Comparison of ENCODE assay signal across 8 cellular contexts in genomic region chr2:191114403-191114886, GRCh38. TPM values are rescaled to one million over a fixed set of nuclear protein-coding genes. Genes with fewer than 3 reads are reported as not detected.
A peak's percentile ranks its signal among the peaks of the same experiment; 100 is the strongest.
DNase-seq lines count a peak whose midpoint lies in the region; ATAC-seq and TF ChIP-seq lines count a peak whose summit lies in the region.

No MANE protein-coding gene starts in this region.

- no peak overlapping the region for H2AFZ ChIP-seq in GM23248
- H2AFZ ChIP-seq in GM23338 = no peak overlapping the region

- H3K9me2 ChIP-seq in GM23248 (ENCODE audit: insufficient read depth) (no peaks in the 10 kb centered on the region), GM23338 (ENCODE audit: insufficient read depth) (no peaks in the 10 kb centered on the region)

- WGBS in GM23248 (ENCODE audit: low coverage in 1 of 2, low lambda C conversion rate in 2 of 2, missing lambda C conversion rate in 2 of 2), 2 experiments = 38 to 44% methylated on average over 6 of the region's 6 CpGs
- 45 to 66% (median 55%) methylated on average over 6 of the region's 6 CpGs for WGBS in stomach, 5 donors

- no peak for TF ChIP-seq POLR2A in stomach (IDR thresholded peaks at IDR 0.05)

- H3K27me3 ChIP-seq in GM23248 (replicated peaks; ENCODE audit: insufficient read depth) = no peaks in the 10 kb centered on the region
- no peaks in the 10 kb centered on the region for H3K27me3 ChIP-seq in GM23338 (ENCODE audit: insufficient read depth)
- no peaks in the 10 kb centered on the region for H3K27me3 ChIP-seq in stomach

- H3K4me3 ChIP-seq in GM23248 (no peak overlapping the region), coronary artery (no peak overlapping the region), GM23338 (no peak overlapping the region), stomach (no peak overlapping the region)

- H3K4me2 ChIP-seq in GM23248 (ENCODE audit: unreplicated experiment) = peak overlapping the region; percentile 21
- no peak overlapping the region for H3K4me2 ChIP-seq in GM23338

- H3K4me1 Mint-ChIP-seq in GM23338 = no peaks in the 10 kb centered on the region

- H3K36me3 ChIP-seq in GM23248 (ENCODE audit: low read depth) (no peaks in the 10 kb centered on the region), GM23338 (ENCODE audit: insufficient read depth) (no peaks in the 10 kb centered on the region), stomach (no peaks in the 10 kb centered on the region)

- no peak for TF ChIP-seq EP300 in stomach (IDR thresholded peaks at IDR 0.05)

- H3K4me3 Mint-ChIP-seq in GM23338 = no peak overlapping the region

- no peak overlapping the region for H3K9ac ChIP-seq in GM23248

- H3K36me3 Mint-ChIP-seq in GM23338 (ENCODE audit: low read depth) = no peaks in the 10 kb centered on the region

- no peaks in the 10 kb centered on the region for H3K27me3 Mint-ChIP-seq in GM23338 (ENCODE audit: insufficient read depth, low read depth, poor library complexity)

- H3K9me3 Mint-ChIP-seq in GM23338 = no peaks in the 10 kb centered on the region

- no peaks in the 10 kb centered on the region for H3K9me3 ChIP-seq in GM23248 (ENCODE audit: low read depth)
- no peaks in the 10 kb centered on the region for H3K9me3 ChIP-seq in stomach

- H3K27ac ChIP-seq in GM23248 (no peak overlapping the region), coronary artery (no peak overlapping the region), GM23338 (ENCODE audit: low read depth) (no peak overlapping the region), stomach (no peak overlapping the region)

- DNase-seq in GM23248 = peak; percentile 45
- peak; percentile 84 for DNase-seq in MV-4-11 (lab: John Stamatoyannopoulos, UW)
- DNase-seq in effector CD4-positive, alpha-beta T cell = peak; percentile 11
- no peak for DNase-seq in coronary artery (ENCODE audit: low spot score)
- DNase-seq in mesenteric fat pad (ENCODE audit: low spot score) = no peak
- no peak for DNase-seq in GM23338 (ENCODE audit: low spot score)
- DNase-seq in stomach = no peak

- H3F3A ChIP-seq in GM23248 (ENCODE audit: insufficient read depth) = peaks cover 5% of the 10 kb centered on the region; the same call in 1 of the 2 replicates
- H3F3A ChIP-seq in GM23338 (replicated peaks; ENCODE audit: low read depth) = no peaks in the 10 kb centered on the region

- H3K27ac Mint-ChIP-seq in GM23338 = no peak overlapping the region

- H3K79me2 ChIP-seq in GM23248 (ENCODE audit: insufficient read depth) = no peaks in the 10 kb centered on the region
- H3K79me2 ChIP-seq in GM23338 (replicated peaks; ENCODE audit: insufficient read depth) = no peaks in the 10 kb centered on the region

- H3K4me1 ChIP-seq in GM23248 (ENCODE audit: insufficient read depth) (peaks cover 15% of the 10 kb centered on the region; the same call in 1 of the 2 replicates), GM23338 (ENCODE audit: insufficient read depth) (no peaks in the 10 kb centered on the region), stomach (no peaks in the 10 kb centered on the region)

- H4K20me1 ChIP-seq in GM23248 (ENCODE audit: insufficient read depth) = no peaks in the 10 kb centered on the region
- no peaks in the 10 kb centered on the region for H4K20me1 ChIP-seq in GM23338 (replicated peaks; ENCODE audit: insufficient read depth)

- ATAC-seq in GM18858 (IDR thresholded peaks at IDR 0.05; ENCODE audit: unreplicated experiment) (peak; percentile 73), GM23338 (no peak)

- intact Hi-C loops in stomach (cut with DNase I; ENCODE audit: low total_unique reads) = no loop called here

- in situ Hi-C loops in GM23248 (cut with MboI) = no loop called here

- TF ChIP-seq CTCF in coronary artery (IDR thresholded peaks at IDR 0.05) (no peak), GM23338 (conservative IDR thresholded peaks at IDR 0.05; ENCODE audit: low read depth in 2 of 2) (no peak), stomach (IDR thresholded peaks at IDR 0.05) (no peak)

TF ChIP-seq in GM23338, 12 proteins besides CTCF, POLR2A, EP300 and RAD21 (continues in another document):
- TF ChIP-seq ZNF331 (CRISPR knock-in tag; IDR thresholded peaks at IDR 0.05; ENCODE audit: low read depth) (no peak), CREB1 (CRISPR knock-in tag; IDR thresholded peaks at IDR 0.05; ENCODE audit: low read depth) (no peak), REST (IDR thresholded peaks at IDR 0.05; ENCODE audit: unreplicated experiment) (no peak), EZH2 (IDR thresholded peaks at IDR 0.05; ENCODE audit: low read depth, unreplicated experiment) (no peak)

RNA-seq across cellular contexts. Expression of gene STAT4, which starts 36.3 kb away (rescaled TPM):
- total RNA-seq in GM23248 (2014; rRNA removed; shearing (Covaris generic)) = 1.5 and 3.2 TPM in 2 replicates
- polyA plus RNA-seq in GM23248 (2016; fragmentation: Nextera tagmentation; extraction: Ambion mirVana) (1.9 and 2.2 TPM in 2 replicates), GM23338 (2016; fragmentation: Nextera tagmentation; extraction: Ambion mirVana) (0.30 and 0.86 TPM in 2 replicates), stomach (1 to 10 TPM in 1 of 3 donors, under 1 TPM in 2; 0.75 to 1.5 (median 0.78) TPM)
- total RNA-seq in mesenteric fat pad (4.1 TPM), stomach (10 to 100 TPM in 1 of 5 donors, 1 to 10 TPM in 3, under 1 TPM in 1; 0.89 to 21.4 (median 6.6) TPM)
- 0.16 and 0.52 TPM in 2 replicates for total RNA-seq in GM23338 (2014; rRNA removed; shearing (Covaris generic))

Comparison
In these comparisons a context has a peak if more than half of its experiments do, and no peak if none do; other contexts are left out.
1. DNase-seq: peak in GM23248 (single experiment), MV-4-11 (single experiment) and effector CD4-positive, alpha-beta T cell (single experiment); none in coronary artery (single experiment), mesenteric fat pad (single experiment), GM23338 (single experiment) and stomach (single experiment).